36 cellular contexts compared by ENCODE assay signal in the genomic region with DNA sequence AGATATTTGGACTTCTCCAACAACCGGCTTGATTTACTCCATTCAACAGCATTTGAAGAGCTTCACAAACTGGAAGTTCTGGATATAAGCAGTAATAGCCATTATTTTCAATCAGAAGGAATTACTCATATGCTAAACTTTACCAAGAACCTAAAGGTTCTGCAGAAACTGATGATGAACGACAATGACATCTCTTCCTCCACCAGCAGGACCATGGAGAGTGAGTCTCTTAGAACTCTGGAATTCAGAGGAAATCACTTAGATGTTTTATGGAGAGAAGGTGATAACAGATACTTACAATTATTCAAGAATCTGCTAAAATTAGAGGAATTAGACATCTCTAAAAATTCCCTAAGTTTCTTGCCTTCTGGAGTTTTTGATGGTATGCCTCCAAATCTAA. TPM values are rescaled to one million over a fixed set of nuclear protein-coding genes. Genes with fewer than 3 reads are reported as not detected.
"Had no signal": no experiment of that assay in that cellular context is flagged by ENCODE, and none has a peak within 500 bp of the region (broad histone marks: within the 10 kb centered on the region; RNA-seq: fewer than 3 reads in every experiment).

No MANE protein-coding gene starts in this region.

- H3K79me2 ChIP-seq: hepatocyte had no signal

- ATAC-seq: activated CD4-positive, alpha-beta T cell treated with anti-CD3 and anti-CD28 coated beads for 36 hours; activated CD8-positive, alpha-beta memory T cell treated with anti-CD3 and anti-CD28 coated beads, Interleukin-2, amount 10 ng/mL, durations not matched to agents 7 days and 5 days; activated CD8-positive, alpha-beta T cell treated with anti-CD3 and anti-CD28 coated beads, Interleukin-2, amount 10 ng/mL, durations not matched to agents 7 days and 5 days; activated naive CD8-positive, alpha-beta T cell treated with anti-CD3 and anti-CD28 coated beads, Interleukin-2, amount 50 U/mL, for 24 hours; effector memory CD8-positive, alpha-beta T cell; gastroesophageal sphincter; heart right ventricle had no signal

- H3K27me3 ChIP-seq: adrenal gland, ascending aorta, brain microvascular endothelial cell, esophagus squamous epithelium, gastroesophageal sphincter, hepatocyte had no signal

- H3K4me2 ChIP-seq: hepatocyte had no signal

- H3K9me3 ChIP-seq: adrenal gland, ascending aorta, esophagus squamous epithelium, gastroesophageal sphincter, heart right ventricle had no signal

- H2AFZ ChIP-seq: hepatocyte had no signal

- H3K4me3 ChIP-seq: adrenal gland, ascending aorta, esophagus squamous epithelium, gastroesophageal sphincter, heart right ventricle, hepatocyte had no signal

- H3K4me1 ChIP-seq: adrenal gland, ascending aorta, esophagus squamous epithelium, gastroesophageal sphincter had no signal

- H3K27ac ChIP-seq: adrenal gland, ascending aorta, brain microvascular endothelial cell, epithelial cell of prostate, esophagus squamous epithelium, gastroesophageal sphincter, heart right ventricle, hepatocyte had no signal

- FAIRE-seq: bronchial epithelial cell had no signal

- H3K36me3 ChIP-seq: adrenal gland, ascending aorta, brain microvascular endothelial cell, esophagus squamous epithelium, gastroesophageal sphincter, heart right ventricle had no signal

- DNase-seq: activated CD4-positive, alpha-beta memory T cell treated with anti-CD3 and anti-CD28 coated beads for 36 hours; activated CD4-positive, alpha-beta T cell treated with anti-CD3 and anti-CD28 coated beads for 36 hours; activated CD4-positive, alpha-beta T cell treated with anti-CD3 and anti-CD28 coated beads, Interleukin-2, amount 10 ng/mL, durations not matched to agents 24 days and 14 days; activated CD4-positive, CD25-positive, alpha-beta regulatory T cell; activated CD4-positive, CD25-positive, alpha-beta regulatory T cell treated with anti-CD3 and anti-CD28 coated beads, Interleukin-2, amount 50 U/mL, for 72 hours; activated CD8-positive, alpha-beta memory T cell treated with anti-CD3 and anti-CD28 coated beads, Interleukin-2, amount 10 ng/mL, durations not matched to agents 7 days and 5 days; activated CD8-positive, alpha-beta memory T cell treated with anti-CD3 and anti-CD28 coated beads, Interleukin-2, amount 50 U/mL, for 4 hours; activated CD8-positive, alpha-beta T cell treated with anti-CD3 and anti-CD28 coated beads, Interleukin-2, amount 10 ng/mL, durations not matched to agents 7 days and 5 days; activated effector memory CD4-positive, alpha-beta T cell treated with anti-CD3 and anti-CD28 coated beads, Interleukin-2, amount 50 U/mL, for 16 hours; activated naive CD8-positive, alpha-beta T cell treated with anti-CD3 and anti-CD28 coated beads for 36 hours; activated naive CD8-positive, alpha-beta T cell treated with anti-CD3 and anti-CD28 coated beads, Interleukin-2, amount 50 U/mL, for 24 hours; activated T-cell treated with anti-CD3 and anti-CD28 coated beads, Interleukin-2, amount 50 U/mL, for 1 hour; activated T-cell treated with anti-CD3 and anti-CD28 coated beads, Interleukin-2, amount 50 U/mL, for 48 hours; adrenal gland; amygdala; brain microvascular endothelial cell; cortex of kidney; dermis blood vessel endothelial cell; effector CD4-positive, alpha-beta T cell; effector memory CD8-positive, alpha-beta T cell; esophagus squamous epithelium; foreskin melanocyte; heart right ventricle; T-helper 2 cell had no signal

RNA-seq across cellular contexts. Expression of gene TLR8, which starts 19.3 kb away (rescaled TPM):
- total RNA-seq: activated CD4-positive, alpha-beta memory T cell treated with anti-CD3 and anti-CD28 coated beads for 36 hours; activated CD4-positive, alpha-beta T cell treated with anti-CD3 and anti-CD28 coated beads for 36 hours; activated CD4-positive, alpha-beta T cell treated with anti-CD3 and anti-CD28 coated beads, Interleukin-2, amount 10 ng/mL, durations not matched to agents 24 days and 14 days; activated CD8-positive, alpha-beta memory T cell treated with anti-CD3 and anti-CD28 coated beads for 36 hours; activated CD8-positive, alpha-beta memory T cell treated with anti-CD3 and anti-CD28 coated beads, Interleukin-2, amount 10 ng/mL, durations not matched to agents 7 days and 5 days; activated CD8-positive, alpha-beta T cell treated with anti-CD3 and anti-CD28 coated beads, Interleukin-2, amount 10 ng/mL, durations not matched to agents 7 days and 5 days; activated naive CD4-positive, alpha-beta T cell treated with anti-CD3 and anti-CD28 coated beads for 36 hours; activated naive CD8-positive, alpha-beta T cell treated with anti-CD3 and anti-CD28 coated beads for 36 hours; activated T-helper 1 cell treated with anti-CD3 and anti-CD28 coated beads, Interleukin-12 subunit alpha, Interleukin-12 subunit beta, Interleukin-2, Interleukin-4 antibody, amounts not matched to agents 30 ng/mL and 10 ng/mL and 1 ng/mL, durations not matched to agents 14 hours and 24 hours and 36 hours; activated T-helper 2 cell treated with anti-CD3 and anti-CD28 coated beads, Interferon-gamma antibody, Interleukin-2, Interleukin-4, amounts not matched to agents 10 μg/mL and 5 μg/mL and 100 μg/mL, durations not matched to agents 14 hours and 24 hours and 36 hours; bronchial epithelial cell; dermis blood vessel endothelial cell; fibroblast of lung; fibroblast of villous mesenchyme; glomerular endothelial cell had no signal
- polyA plus RNA-seq: fibroblast of lung, hepatocyte had no signal

RNA-seq across cellular contexts. Expression of gene TLR7, which starts 20.3 kb away (rescaled TPM):
- total RNA-seq: activated CD4-positive, alpha-beta memory T cell treated with anti-CD3 and anti-CD28 coated beads for 36 hours; activated CD8-positive, alpha-beta memory T cell treated with anti-CD3 and anti-CD28 coated beads for 36 hours; activated T-helper 2 cell treated with anti-CD3 and anti-CD28 coated beads, Interferon-gamma antibody, Interleukin-2, Interleukin-4, amounts not matched to agents 10 μg/mL and 5 μg/mL and 100 μg/mL, durations not matched to agents 14 hours and 24 hours and 36 hours; ascending aorta; bronchial epithelial cell; dermis blood vessel endothelial cell; fibroblast of lung; fibroblast of villous mesenchyme; glomerular endothelial cell had no signal
- polyA plus RNA-seq: fibroblast of lung, hepatocyte had no signal
